1 cellular context compared by ENCODE assay signal in the genomic region with DNA sequence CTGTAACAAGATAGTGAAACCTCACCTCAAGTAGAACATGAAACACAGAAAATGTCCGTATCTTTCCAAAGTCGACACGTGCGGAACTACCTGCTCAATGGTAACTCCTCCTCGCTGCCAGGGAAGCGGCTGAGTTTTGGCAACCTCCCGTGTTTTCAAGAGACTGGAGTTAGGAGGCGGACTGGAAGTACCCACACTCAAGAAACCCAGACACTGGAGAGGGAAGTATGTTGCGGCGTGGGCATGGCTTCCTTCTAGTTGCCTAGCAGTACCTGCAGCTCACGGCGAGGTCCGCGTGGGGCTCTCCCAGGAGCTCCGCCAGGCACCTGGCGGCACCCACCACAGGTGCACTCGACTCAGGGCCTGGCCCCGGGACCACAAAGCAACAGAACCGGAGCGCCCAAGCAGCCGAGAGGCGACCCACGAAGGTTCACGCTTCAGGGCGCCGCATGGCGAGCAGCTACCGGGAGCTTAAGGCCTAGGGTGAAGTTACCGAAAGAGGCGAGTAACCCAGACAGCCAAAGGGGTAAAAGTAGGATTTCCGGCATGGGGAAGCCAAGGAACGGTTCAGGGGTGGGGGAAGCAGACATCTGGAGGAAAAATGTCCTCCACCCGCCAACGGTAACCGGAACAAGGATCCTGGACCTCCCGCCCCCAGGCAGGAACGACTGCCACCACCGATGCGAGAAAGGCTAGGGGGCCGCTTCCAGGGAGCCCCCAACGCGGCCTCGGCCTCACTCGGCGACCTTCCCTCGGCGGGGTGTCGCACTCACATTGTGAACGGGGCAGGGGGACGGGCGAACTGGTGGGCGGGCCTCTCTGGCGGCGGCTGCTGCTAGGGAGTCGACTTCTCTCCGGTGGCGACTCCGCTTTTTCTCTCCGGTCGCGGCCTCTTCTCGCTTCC.
A peak's percentile ranks its signal among the peaks of the same experiment; 100 is the strongest.
TF ChIP-seq lines count a peak whose summit lies in the region.

No MANE protein-coding gene starts in this region.

TF ChIP-seq in HepG2, 621 proteins besides CTCF, POLR2A, EP300 and RAD21 (continues in another document):
- TF ChIP-seq, protein P1, sequence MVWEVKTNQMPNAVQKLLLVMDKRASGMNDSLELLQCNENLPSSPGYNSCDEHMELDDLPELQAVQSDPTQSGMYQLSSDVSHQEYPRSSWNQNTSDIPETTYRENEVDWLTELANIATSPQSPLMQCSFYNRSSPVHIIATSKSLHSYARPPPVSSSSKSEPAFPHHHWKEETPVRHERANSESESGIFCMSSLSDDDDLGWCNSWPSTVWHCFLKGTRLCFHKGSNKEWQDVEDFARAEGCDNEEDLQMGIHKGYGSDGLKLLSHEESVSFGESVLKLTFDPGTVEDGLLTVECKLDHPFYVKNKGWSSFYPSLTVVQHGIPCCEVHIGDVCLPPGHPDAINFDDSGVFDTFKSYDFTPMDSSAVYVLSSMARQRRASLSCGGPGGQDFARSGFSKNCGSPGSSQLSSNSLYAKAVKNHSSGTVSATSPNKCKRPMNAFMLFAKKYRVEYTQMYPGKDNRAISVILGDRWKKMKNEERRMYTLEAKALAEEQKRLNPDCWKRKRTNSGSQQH (CRISPR knock-in tag; IDR thresholded peaks at IDR 0.05; ENCODE audit: low read depth): peak; percentile 39; the same call in 1 of the 2 replicates
- no peak for TF ChIP-seq ATF7 (IDR thresholded peaks at IDR 0.05)
- no peak for TF ChIP-seq ATF7 (CRISPR knock-in tag; IDR thresholded peaks at IDR 0.05)
- TF ChIP-seq ZNF570 (CRISPR knock-in tag; IDR thresholded peaks at IDR 0.05; ENCODE audit: borderline replicate concordance): no peak
- no peak for TF ChIP-seq ZNF10 (CRISPR knock-in tag; IDR thresholded peaks at IDR 0.05; ENCODE audit: borderline replicate concordance, low read depth)
- no peak; the same call in 1 of the 2 replicates for TF ChIP-seq TMF1 (CRISPR knock-in tag; IDR thresholded peaks at IDR 0.05; ENCODE audit: low read depth)
- TF ChIP-seq ZBTB42 (CRISPR knock-in tag; IDR thresholded peaks at IDR 0.05): no peak
- TF ChIP-seq, protein P2, sequence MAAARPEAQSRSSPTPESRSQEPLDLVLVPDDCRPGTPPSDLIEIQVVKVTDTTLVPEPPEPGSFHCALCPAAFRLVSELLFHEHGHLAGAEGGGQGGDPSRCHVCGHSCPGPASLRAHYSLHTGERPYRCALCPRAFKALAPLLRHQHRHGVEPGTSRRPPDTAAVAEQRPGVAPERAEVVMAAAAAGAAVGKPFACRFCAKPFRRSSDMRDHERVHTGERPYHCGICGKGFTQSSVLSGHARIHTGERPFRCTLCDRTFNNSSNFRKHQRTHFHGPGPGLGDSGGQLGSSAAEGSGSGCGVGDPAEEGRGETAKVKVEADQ (CRISPR knock-in tag; IDR thresholded peaks at IDR 0.05; ENCODE audit: borderline replicate concordance): no peak
- no peak; the same call in 1 of the 2 replicates for TF ChIP-seq MEF2D (CRISPR knock-in tag; IDR thresholded peaks at IDR 0.05)
- no peak for TF ChIP-seq SOX5 (CRISPR knock-in tag; IDR thresholded peaks at IDR 0.05; ENCODE audit: borderline replicate concordance)
- 0 out of 2 replicates have a peak, but pooled peaks have one; percentile 58 for TF ChIP-seq ZMAT3 (CRISPR knock-in tag; conservative IDR thresholded peaks at IDR 0.05)
- TF ChIP-seq, protein P3, sequence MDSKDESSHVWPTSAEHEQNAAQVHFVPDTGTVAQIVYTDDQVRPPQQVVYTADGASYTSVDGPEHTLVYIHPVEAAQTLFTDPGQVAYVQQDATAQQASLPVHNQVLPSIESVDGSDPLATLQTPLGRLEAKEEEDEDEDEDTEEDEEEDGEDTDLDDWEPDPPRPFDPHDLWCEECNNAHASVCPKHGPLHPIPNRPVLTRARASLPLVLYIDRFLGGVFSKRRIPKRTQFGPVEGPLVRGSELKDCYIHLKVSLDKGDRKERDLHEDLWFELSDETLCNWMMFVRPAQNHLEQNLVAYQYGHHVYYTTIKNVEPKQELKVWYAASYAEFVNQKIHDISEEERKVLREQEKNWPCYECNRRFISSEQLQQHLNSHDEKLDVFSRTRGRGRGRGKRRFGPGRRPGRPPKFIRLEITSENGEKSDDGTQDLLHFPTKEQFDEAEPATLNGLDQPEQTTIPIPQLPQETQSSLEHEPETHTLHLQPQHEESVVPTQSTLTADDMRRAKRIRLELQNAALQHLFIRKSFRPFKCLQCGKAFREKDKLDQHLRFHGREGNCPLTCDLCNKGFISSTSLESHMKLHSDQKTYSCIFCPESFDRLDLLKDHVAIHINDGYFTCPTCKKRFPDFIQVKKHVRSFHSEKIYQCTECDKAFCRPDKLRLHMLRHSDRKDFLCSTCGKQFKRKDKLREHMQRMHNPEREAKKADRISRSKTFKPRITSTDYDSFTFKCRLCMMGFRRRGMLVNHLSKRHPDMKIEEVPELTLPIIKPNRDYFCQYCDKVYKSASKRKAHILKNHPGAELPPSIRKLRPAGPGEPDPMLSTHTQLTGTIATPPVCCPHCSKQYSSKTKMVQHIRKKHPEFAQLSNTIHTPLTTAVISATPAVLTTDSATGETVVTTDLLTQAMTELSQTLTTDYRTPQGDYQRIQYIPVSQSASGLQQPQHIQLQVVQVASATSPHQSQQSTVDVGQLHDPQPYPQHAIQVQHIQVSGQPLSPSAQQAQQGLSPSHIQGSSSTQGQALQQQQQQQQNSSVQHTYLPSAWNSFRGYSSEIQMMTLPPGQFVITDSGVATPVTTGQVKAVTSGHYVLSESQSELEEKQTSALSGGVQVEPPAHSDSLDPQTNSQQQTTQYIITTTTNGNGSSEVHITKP (CRISPR knock-in tag; IDR thresholded peaks at IDR 0.05; ENCODE audit: low read depth): 0 out of 2 replicates have a peak, but pooled peaks have one; percentile 11
- TF ChIP-seq NFATC3 (CRISPR knock-in tag; IDR thresholded peaks at IDR 0.05): no peak; the same call in 1 of the 2 replicates
- TF ChIP-seq PTBP1 (IDR thresholded peaks at IDR 0.05; ENCODE audit: low read depth, low read length, poor library complexity, severe bottlenecking): peak; percentile 77
- TF ChIP-seq KLF11 (CRISPR knock-in tag; IDR thresholded peaks at IDR 0.05): no peak
- TF ChIP-seq SALL2 (CRISPR knock-in tag; IDR thresholded peaks at IDR 0.05): peak; percentile 55; the same call in 1 of the 2 replicates
- 0 out of 2 replicates have a peak, but pooled peaks have one; percentile 50 for TF ChIP-seq NR1H2 (CRISPR knock-in tag; IDR thresholded peaks at IDR 0.05; ENCODE audit: borderline replicate concordance, low read depth)
- TF ChIP-seq SNRNP70 (IDR thresholded peaks at IDR 0.05; ENCODE audit: low read depth, low read length): no peak
- peak; percentile 59 for TF ChIP-seq NRL (CRISPR knock-in tag; IDR thresholded peaks at IDR 0.05; ENCODE audit: borderline replicate concordance)
- TF ChIP-seq, protein P4, sequence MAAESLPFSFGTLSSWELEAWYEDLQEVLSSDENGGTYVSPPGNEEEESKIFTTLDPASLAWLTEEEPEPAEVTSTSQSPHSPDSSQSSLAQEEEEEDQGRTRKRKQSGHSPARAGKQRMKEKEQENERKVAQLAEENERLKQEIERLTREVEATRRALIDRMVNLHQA (CRISPR knock-in tag; IDR thresholded peaks at IDR 0.05): no peak
- TF ChIP-seq SETDB1 (CRISPR knock-in tag; IDR thresholded peaks at IDR 0.05; ENCODE audit: borderline replicate concordance): no peak
- no peak for TF ChIP-seq RBM22 (optimal IDR thresholded peaks at IDR 0.05; ENCODE audit: low read length)
- no peak for TF ChIP-seq ZFY (CRISPR knock-in tag; IDR thresholded peaks at IDR 0.05)
- TF ChIP-seq, protein P5, sequence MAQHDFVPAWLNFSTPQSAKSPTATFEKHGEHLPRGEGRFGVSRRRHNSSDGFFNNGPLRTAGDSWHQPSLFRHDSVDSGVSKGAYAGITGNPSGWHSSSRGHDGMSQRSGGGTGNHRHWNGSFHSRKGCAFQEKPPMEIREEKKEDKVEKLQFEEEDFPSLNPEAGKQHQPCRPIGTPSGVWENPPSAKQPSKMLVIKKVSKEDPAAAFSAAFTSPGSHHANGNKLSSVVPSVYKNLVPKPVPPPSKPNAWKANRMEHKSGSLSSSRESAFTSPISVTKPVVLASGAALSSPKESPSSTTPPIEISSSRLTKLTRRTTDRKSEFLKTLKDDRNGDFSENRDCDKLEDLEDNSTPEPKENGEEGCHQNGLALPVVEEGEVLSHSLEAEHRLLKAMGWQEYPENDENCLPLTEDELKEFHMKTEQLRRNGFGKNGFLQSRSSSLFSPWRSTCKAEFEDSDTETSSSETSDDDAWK (CRISPR knock-in tag; IDR thresholded peaks at IDR 0.05): no peak
- TF ChIP-seq ZNF430 (CRISPR knock-in tag; IDR thresholded peaks at IDR 0.05): 0 out of 2 replicates have a peak, but pooled peaks have one; percentile 75
- TF ChIP-seq, protein P6, sequence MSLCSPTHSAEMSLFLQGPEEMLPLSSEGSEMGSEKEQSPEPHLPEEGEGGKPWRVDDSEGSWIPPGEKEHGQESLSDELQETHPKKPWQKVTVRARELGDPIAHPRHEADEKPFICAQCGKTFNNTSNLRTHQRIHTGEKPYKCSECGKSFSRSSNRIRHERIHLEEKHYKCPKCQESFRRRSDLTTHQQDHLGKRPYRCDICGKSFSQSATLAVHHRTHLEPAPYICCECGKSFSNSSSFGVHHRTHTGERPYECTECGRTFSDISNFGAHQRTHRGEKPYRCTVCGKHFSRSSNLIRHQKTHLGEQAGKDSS (CRISPR knock-in tag; IDR thresholded peaks at IDR 0.05; ENCODE audit: borderline replicate concordance, low read depth): no peak
- peak; percentile 79; the same call in 1 of the 2 replicates for TF ChIP-seq ZNF20 (CRISPR knock-in tag; IDR thresholded peaks at IDR 0.05)
- no peak for TF ChIP-seq ZC3H4 (CRISPR knock-in tag; IDR thresholded peaks at IDR 0.05; ENCODE audit: borderline replicate concordance)
- TF ChIP-seq, protein P7, sequence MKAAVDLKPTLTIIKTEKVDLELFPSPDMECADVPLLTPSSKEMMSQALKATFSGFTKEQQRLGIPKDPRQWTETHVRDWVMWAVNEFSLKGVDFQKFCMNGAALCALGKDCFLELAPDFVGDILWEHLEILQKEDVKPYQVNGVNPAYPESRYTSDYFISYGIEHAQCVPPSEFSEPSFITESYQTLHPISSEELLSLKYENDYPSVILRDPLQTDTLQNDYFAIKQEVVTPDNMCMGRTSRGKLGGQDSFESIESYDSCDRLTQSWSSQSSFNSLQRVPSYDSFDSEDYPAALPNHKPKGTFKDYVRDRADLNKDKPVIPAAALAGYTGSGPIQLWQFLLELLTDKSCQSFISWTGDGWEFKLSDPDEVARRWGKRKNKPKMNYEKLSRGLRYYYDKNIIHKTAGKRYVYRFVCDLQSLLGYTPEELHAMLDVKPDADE (CRISPR knock-in tag; IDR thresholded peaks at IDR 0.05): no peak
- TF ChIP-seq, protein P8, sequence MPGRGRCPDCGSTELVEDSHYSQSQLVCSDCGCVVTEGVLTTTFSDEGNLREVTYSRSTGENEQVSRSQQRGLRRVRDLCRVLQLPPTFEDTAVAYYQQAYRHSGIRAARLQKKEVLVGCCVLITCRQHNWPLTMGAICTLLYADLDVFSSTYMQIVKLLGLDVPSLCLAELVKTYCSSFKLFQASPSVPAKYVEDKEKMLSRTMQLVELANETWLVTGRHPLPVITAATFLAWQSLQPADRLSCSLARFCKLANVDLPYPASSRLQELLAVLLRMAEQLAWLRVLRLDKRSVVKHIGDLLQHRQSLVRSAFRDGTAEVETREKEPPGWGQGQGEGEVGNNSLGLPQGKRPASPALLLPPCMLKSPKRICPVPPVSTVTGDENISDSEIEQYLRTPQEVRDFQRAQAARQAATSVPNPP (CRISPR knock-in tag; IDR thresholded peaks at IDR 0.05): 0 out of 2 replicates have a peak, but pooled peaks have one; percentile 48
- no peak for TF ChIP-seq TCF7 (IDR thresholded peaks at IDR 0.05; ENCODE audit: low read depth)
- TF ChIP-seq ZNF839 (CRISPR knock-in tag; IDR thresholded peaks at IDR 0.05; ENCODE audit: borderline replicate concordance): no peak
- TF ChIP-seq KDM5B (CRISPR knock-in tag; IDR thresholded peaks at IDR 0.05; ENCODE audit: borderline replicate concordance): no peak; the same call in 1 of the 2 replicates
- TF ChIP-seq DMAP1 (CRISPR knock-in tag; IDR thresholded peaks at IDR 0.05): no peak
- TF ChIP-seq, protein P9, sequence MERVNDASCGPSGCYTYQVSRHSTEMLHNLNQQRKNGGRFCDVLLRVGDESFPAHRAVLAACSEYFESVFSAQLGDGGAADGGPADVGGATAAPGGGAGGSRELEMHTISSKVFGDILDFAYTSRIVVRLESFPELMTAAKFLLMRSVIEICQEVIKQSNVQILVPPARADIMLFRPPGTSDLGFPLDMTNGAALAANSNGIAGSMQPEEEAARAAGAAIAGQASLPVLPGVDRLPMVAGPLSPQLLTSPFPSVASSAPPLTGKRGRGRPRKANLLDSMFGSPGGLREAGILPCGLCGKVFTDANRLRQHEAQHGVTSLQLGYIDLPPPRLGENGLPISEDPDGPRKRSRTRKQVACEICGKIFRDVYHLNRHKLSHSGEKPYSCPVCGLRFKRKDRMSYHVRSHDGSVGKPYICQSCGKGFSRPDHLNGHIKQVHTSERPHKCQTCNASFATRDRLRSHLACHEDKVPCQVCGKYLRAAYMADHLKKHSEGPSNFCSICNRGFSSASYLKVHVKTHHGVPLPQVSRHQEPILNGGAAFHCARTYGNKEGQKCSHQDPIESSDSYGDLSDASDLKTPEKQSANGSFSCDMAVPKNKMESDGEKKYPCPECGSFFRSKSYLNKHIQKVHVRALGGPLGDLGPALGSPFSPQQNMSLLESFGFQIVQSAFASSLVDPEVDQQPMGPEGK (CRISPR knock-in tag; IDR thresholded peaks at IDR 0.05): peak; percentile 70
- TF ChIP-seq, protein P10, sequence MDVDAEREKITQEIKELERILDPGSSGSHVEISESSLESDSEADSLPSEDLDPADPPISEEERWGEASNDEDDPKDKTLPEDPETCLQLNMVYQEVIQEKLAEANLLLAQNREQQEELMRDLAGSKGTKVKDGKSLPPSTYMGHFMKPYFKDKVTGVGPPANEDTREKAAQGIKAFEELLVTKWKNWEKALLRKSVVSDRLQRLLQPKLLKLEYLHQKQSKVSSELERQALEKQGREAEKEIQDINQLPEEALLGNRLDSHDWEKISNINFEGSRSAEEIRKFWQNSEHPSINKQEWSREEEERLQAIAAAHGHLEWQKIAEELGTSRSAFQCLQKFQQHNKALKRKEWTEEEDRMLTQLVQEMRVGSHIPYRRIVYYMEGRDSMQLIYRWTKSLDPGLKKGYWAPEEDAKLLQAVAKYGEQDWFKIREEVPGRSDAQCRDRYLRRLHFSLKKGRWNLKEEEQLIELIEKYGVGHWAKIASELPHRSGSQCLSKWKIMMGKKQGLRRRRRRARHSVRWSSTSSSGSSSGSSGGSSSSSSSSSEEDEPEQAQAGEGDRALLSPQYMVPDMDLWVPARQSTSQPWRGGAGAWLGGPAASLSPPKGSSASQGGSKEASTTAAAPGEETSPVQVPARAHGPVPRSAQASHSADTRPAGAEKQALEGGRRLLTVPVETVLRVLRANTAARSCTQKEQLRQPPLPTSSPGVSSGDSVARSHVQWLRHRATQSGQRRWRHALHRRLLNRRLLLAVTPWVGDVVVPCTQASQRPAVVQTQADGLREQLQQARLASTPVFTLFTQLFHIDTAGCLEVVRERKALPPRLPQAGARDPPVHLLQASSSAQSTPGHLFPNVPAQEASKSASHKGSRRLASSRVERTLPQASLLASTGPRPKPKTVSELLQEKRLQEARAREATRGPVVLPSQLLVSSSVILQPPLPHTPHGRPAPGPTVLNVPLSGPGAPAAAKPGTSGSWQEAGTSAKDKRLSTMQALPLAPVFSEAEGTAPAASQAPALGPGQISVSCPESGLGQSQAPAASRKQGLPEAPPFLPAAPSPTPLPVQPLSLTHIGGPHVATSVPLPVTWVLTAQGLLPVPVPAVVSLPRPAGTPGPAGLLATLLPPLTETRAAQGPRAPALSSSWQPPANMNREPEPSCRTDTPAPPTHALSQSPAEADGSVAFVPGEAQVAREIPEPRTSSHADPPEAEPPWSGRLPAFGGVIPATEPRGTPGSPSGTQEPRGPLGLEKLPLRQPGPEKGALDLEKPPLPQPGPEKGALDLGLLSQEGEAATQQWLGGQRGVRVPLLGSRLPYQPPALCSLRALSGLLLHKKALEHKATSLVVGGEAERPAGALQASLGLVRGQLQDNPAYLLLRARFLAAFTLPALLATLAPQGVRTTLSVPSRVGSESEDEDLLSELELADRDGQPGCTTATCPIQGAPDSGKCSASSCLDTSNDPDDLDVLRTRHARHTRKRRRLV (CRISPR knock-in tag; IDR thresholded peaks at IDR 0.05): peak; percentile 88
